19 cellular contexts compared by ENCODE assay signal in genomic region chr6:56733298-56733697, GRCh38.
DNase-seq lines count a peak whose midpoint lies in the region; ATAC-seq and TF ChIP-seq lines count a peak whose summit lies in the region.
"Had no signal": no experiment of that assay in that cellular context is flagged by ENCODE, and none has a peak within 500 bp of the region (broad histone marks: within the 10 kb centered on the region; RNA-seq: fewer than 3 reads in every experiment).

No MANE protein-coding gene starts in this region.

- WGBS in tibial nerve, 2 donors = 94 to 100% methylated on average over 1 of the region's 1 CpG

- H3K9me2 ChIP-seq in HCT116 (ENCODE audit: insufficient read depth) = no peaks in the 10 kb centered on the region

- H3K4me1 ChIP-seq in ACC112 (ENCODE audit: control insufficient read depth, insufficient read depth, low read length, unreplicated experiment) (peaks cover 66% of the 10 kb centered on the region), HCT116 (ENCODE audit: control insufficient read depth in 1 of 2, insufficient read depth in 2 of 2, low read length in 2 of 2) (peaks cover 63 to 64% of the 10 kb centered on the region in 2 experiments), osteoblast (ENCODE audit: insufficient read depth, low read length) (peaks cover 61% of the 10 kb centered on the region), tibial nerve (peaks cover 0 to 47% (median 10%) of the 10 kb centered on the region in 4 donors), SJCRH30 (no peaks in the 10 kb centered on the region)
- H3K4me1 ChIP-seq in CD8-positive, alpha-beta T cell (ENCODE audit: insufficient read depth, low read length) = no peaks in the 10 kb centered on the region
- H3K4me1 ChIP-seq: HAP-1 had no signal

- H2AFZ ChIP-seq in ACC112 (ENCODE audit: low read length, unreplicated experiment) = no peak overlapping the region
- H2AFZ ChIP-seq in HCT116 (ENCODE audit: low read depth, low read length, poor library complexity, severe bottlenecking) = no peak overlapping the region
- no peak overlapping the region for H2AFZ ChIP-seq in osteoblast (ENCODE audit: low read length)

- peaks cover 5% of the 10 kb centered on the region for H3K27me3 Mint-ChIP-seq in endothelial cell (ENCODE audit: unreplicated experiment)
- no peaks in the 10 kb centered on the region for H3K27me3 Mint-ChIP-seq in CD8-positive, alpha-beta T cell (ENCODE audit: low read depth)

- TF ChIP-seq POLR2A in HCT116 (IDR thresholded peaks at IDR 0.05; ENCODE audit: borderline replicate concordance, extremely low read depth, insufficient read depth, insufficient read length) = no peak
- TF ChIP-seq POLR2A in tibial nerve (IDR thresholded peaks at IDR 0.05) = no peak

- ATAC-seq in HCT116 = no peak
- no peak for ATAC-seq in CD8-positive, alpha-beta T cell
- ATAC-seq: Right ventricle myocardium inferior had no signal

- H3K4me3 ChIP-seq in ACC112 (ENCODE audit: low read depth, low read length) (no peak overlapping the region), HCT116 (replicated peaks in 1 of 2; ENCODE audit: low read depth in 1 of 2, low read length in 2 of 2) (no peak overlapping the region), osteoblast (ENCODE audit: insufficient read depth, low read length) (no peak overlapping the region), tibial nerve (no peak overlapping the region), SJCRH30 (no peak overlapping the region)
- H3K4me3 ChIP-seq in CD8-positive, alpha-beta T cell (ENCODE audit: low read depth, low read length) = no peak overlapping the region
- H3K4me3 ChIP-seq: HAP-1, SK-N-MC had no signal

- H3K9me3 ChIP-seq in HCT116 (ENCODE audit: control insufficient read depth in 1 of 2, insufficient read depth in 1 of 2, low read depth in 1 of 2, low read length in 2 of 2) = no peaks in the 10 kb centered on the region
- H3K9me3 ChIP-seq in osteoblast (ENCODE audit: low read depth, low read length) = no peaks in the 10 kb centered on the region
- H3K9me3 ChIP-seq in tibial nerve = no peaks in the 10 kb centered on the region
- no peaks in the 10 kb centered on the region for H3K9me3 ChIP-seq in SJCRH30 (replicated peaks)
- no peaks in the 10 kb centered on the region for H3K9me3 ChIP-seq in CD8-positive, alpha-beta T cell (ENCODE audit: low read length)
- H3K9me3 ChIP-seq: HAP-1 had no signal

- H3K79me2 ChIP-seq in ACC112 (ENCODE audit: control insufficient read depth, insufficient read depth, low read length, unreplicated experiment) (peaks cover 63% of the 10 kb centered on the region), HCT116 (ENCODE audit: insufficient read depth, low read length) (peaks cover 60% of the 10 kb centered on the region), osteoblast (ENCODE audit: insufficient read depth, low read length) (peaks cover 71% of the 10 kb centered on the region)

- no peak for TF ChIP-seq RAD21 in HCT116 (IDR thresholded peaks at IDR 0.05; ENCODE audit: low read depth)

- DNase-seq in HCT116 (ENCODE audit: low read depth, low spot score) (no peak), endothelial cell (ENCODE audit: low spot score) (no peak), osteoblast (ENCODE audit: insufficient read length, low spot score, missing footprints) (no peak), tibial nerve (ENCODE audit: low spot score in 2 of 2) (no peak), SJCRH30 (no peak), NCI-H748 treated with DMSO at 0.1 percent for 48 hours (lab: John Stamatoyannopoulos, UW) (no peak)
- DNase-seq in CD8-positive, alpha-beta T cell = no peak
- DNase-seq: C1 segment of cervical spinal cord, COR-L47, EL, MV-4-11, NCI-H1417 treated with DMSO at 0.1 percent for 48 hours, NCI-H1930, NCI-H446 had no signal

- BruUV-seq in HCT116 (replicated peaks; lab: Mats Ljungman, UMichigan) = no TSS peak

- H3K27ac ChIP-seq in ACC112 (ENCODE audit: low read depth, low read length) (peak overlapping the region; percentile 98), HCT116 (ENCODE audit: low read depth, low read length) (peak overlapping the region; percentile 82), osteoblast (ENCODE audit: low read depth, low read length) (peak overlapping the region; percentile 60), tibial nerve (peak overlapping the region in 1 of 4 donors; percentile 11), SJCRH30 (no peak overlapping the region)
- no peak overlapping the region for H3K27ac ChIP-seq in CD8-positive, alpha-beta T cell (ENCODE audit: low read depth, low read length)
- H3K27ac ChIP-seq: HL-60, SK-N-MC had no signal

- CTCF ChIA-PET in HCT116 (lab: Charles Lee) = interaction anchor here (1.8 kb wide), 1 partner anchor 95 kb away, joined by 7 read pairs; no protein-coding TSS in a partner anchor
- CTCF ChIA-PET in CD8-positive, alpha-beta T cell (lab: Charles Lee) = interaction anchor here (1.1 kb wide), 1 partner anchor 25 kb away, joined by 3 read pairs; no protein-coding TSS in a partner anchor

- intact Hi-C loops in HCT116 (cut with micrococcal nuclease) = no loop called here
- intact Hi-C loops in CD8-positive, alpha-beta T cell (cut with DNase I, micrococcal nuclease) = no loop called here

- H3K4me3 Mint-ChIP-seq in endothelial cell (ENCODE audit: unreplicated experiment) = peak overlapping the region; percentile 76
- no peak overlapping the region for H3K4me3 Mint-ChIP-seq in CD8-positive, alpha-beta T cell

- no peaks in the 10 kb centered on the region for H4K20me1 ChIP-seq in HCT116 (ENCODE audit: insufficient read depth)
- no peaks in the 10 kb centered on the region for H4K20me1 ChIP-seq in osteoblast (ENCODE audit: insufficient read depth, low read length)

- POLR2A ChIA-PET in HCT116 (lab: Charles Lee) = interaction anchor here (1.8 kb wide), 1 partner anchor 19 kb away, joined by 10 read pairs; no protein-coding TSS in a partner anchor
- POLR2A ChIA-PET in CD8-positive, alpha-beta T cell (lab: Charles Lee) = no interaction called here

- H3K27ac Mint-ChIP-seq in endothelial cell (ENCODE audit: unreplicated experiment) = no peak overlapping the region
- no peak overlapping the region for H3K27ac Mint-ChIP-seq in CD8-positive, alpha-beta T cell

- H3K36me3 ChIP-seq in ACC112 (ENCODE audit: insufficient read depth, low read length) (no peaks in the 10 kb centered on the region), HCT116 (ENCODE audit: control insufficient read depth in 1 of 2, insufficient read depth in 2 of 2, low read length in 2 of 2) (no peaks in the 10 kb centered on the region), osteoblast (ENCODE audit: insufficient read depth, low read length) (peaks cover 16% of the 10 kb centered on the region), tibial nerve (no peaks in the 10 kb centered on the region), SJCRH30 (no peaks in the 10 kb centered on the region)
- H3K36me3 ChIP-seq in CD8-positive, alpha-beta T cell (ENCODE audit: insufficient read depth, low read length) = no peaks in the 10 kb centered on the region
- H3K36me3 ChIP-seq: HAP-1 had no signal

- no peaks in the 10 kb centered on the region for H3K9me3 Mint-ChIP-seq in endothelial cell (ENCODE audit: unreplicated experiment)
- no peaks in the 10 kb centered on the region for H3K9me3 Mint-ChIP-seq in CD8-positive, alpha-beta T cell

- no peak for TF ChIP-seq EP300 in tibial nerve (IDR thresholded peaks at IDR 0.05)

- H3K27me3 ChIP-seq in ACC112 (ENCODE audit: insufficient read depth, low read length) (no peaks in the 10 kb centered on the region), HCT116 (ENCODE audit: insufficient read depth, low read length) (no peaks in the 10 kb centered on the region), osteoblast (ENCODE audit: insufficient read depth, low read length) (no peaks in the 10 kb centered on the region), tibial nerve (no peaks in the 10 kb centered on the region), SJCRH30 (no peaks in the 10 kb centered on the region)
- no peaks in the 10 kb centered on the region for H3K27me3 ChIP-seq in CD8-positive, alpha-beta T cell (ENCODE audit: insufficient read depth, low read length)

- no peak for TF ChIP-seq CTCF in HCT116 (IDR thresholded peaks at IDR 0.05 in 2 of 3, conservative IDR thresholded peaks at IDR 0.05 in 1 of 3; ENCODE audit: borderline replicate concordance in 1 of 3, insufficient read depth in 1 of 3, low read depth in 2 of 3, low read length in 2 of 3)
- no peak for TF ChIP-seq CTCF in endothelial cell (IDR thresholded peaks at IDR 0.05; ENCODE audit: unreplicated experiment)
- TF ChIP-seq CTCF in osteoblast (IDR thresholded peaks at IDR 0.05; ENCODE audit: extremely low read depth, low read depth, low read length) = no peak
- TF ChIP-seq CTCF in tibial nerve (IDR thresholded peaks at IDR 0.05) = no peak
- TF ChIP-seq CTCF in CD8-positive, alpha-beta T cell (IDR thresholded peaks at IDR 0.05) = no peak

- H3K9ac ChIP-seq in HCT116 (ENCODE audit: low read length) = no peak overlapping the region

- RAD21 ChIA-PET in HCT116 (lab: Charles Lee; ENCODE audit: low non-redundant PET in 1 of 2, low total read pairs in 2 of 2, uncharacterized antibody in 2 of 2, unreplicated experiment in 2 of 2) = no interaction called here

- peaks cover 10% of the 10 kb centered on the region for H3K4me1 Mint-ChIP-seq in endothelial cell (ENCODE audit: unreplicated experiment)
- H3K4me1 Mint-ChIP-seq in CD8-positive, alpha-beta T cell (ENCODE audit: low read depth) = no peaks in the 10 kb centered on the region

- peaks cover 9% of the 10 kb centered on the region for H3K36me3 Mint-ChIP-seq in endothelial cell (ENCODE audit: low read depth, unreplicated experiment)
- H3K36me3 Mint-ChIP-seq in CD8-positive, alpha-beta T cell = no peaks in the 10 kb centered on the region

- H3K4me2 ChIP-seq in HCT116 (ENCODE audit: low read length) (0 out of 2 replicates have a peak overlapping the region, but pooled peaks have one; percentile 3), osteoblast (ENCODE audit: insufficient read depth, low read length) (no peak overlapping the region)

TF ChIP-seq in HCT116, 20 proteins besides CTCF, POLR2A, EP300 and RAD21:
- TF ChIP-seq SP1 (IDR thresholded peaks at IDR 0.05; ENCODE audit: low read depth) (no peak), YY1 (IDR thresholded peaks at IDR 0.05; ENCODE audit: extremely low read depth, insufficient replicate concordance, low read depth, low read length) (no peak), EZH2phosphoT487 (IDR thresholded peaks at IDR 0.05; ENCODE audit: borderline replicate concordance) (no peak), CBX3 (IDR thresholded peaks at IDR 0.05; ENCODE audit: low read depth) (peak; percentile 55; the same call in 1 of the 2 replicates), JUND (IDR thresholded peaks at IDR 0.05) (no peak), EZH2 (IDR thresholded peaks at IDR 0.05) (no peak)
- TF ChIP-seq, protein P1, sequence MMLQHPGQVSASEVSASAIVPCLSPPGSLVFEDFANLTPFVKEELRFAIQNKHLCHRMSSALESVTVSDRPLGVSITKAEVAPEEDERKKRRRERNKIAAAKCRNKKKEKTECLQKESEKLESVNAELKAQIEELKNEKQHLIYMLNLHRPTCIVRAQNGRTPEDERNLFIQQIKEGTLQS (IDR thresholded peaks at IDR 0.05) = no peak

Comparison
In these comparisons a context has a peak if more than half of its experiments do, and no peak if none do; other contexts are left out.
1. H3K27ac ChIP-seq: peak in ACC112 (single experiment), HCT116 (single experiment) and osteoblast (single experiment); none in SJCRH30 (single experiment) and CD8-positive, alpha-beta T cell (single experiment).